Comparison of ENCODE assay signal across 7 cellular contexts in genomic region chr6:125323376-125323775, GRCh38.
"Had no signal": no experiment of that assay in that cellular context is flagged by ENCODE, and none has a peak within 500 bp of the region (broad histone marks: within the 10 kb centered on the region; RNA-seq: fewer than 3 reads in every experiment).

No MANE protein-coding gene starts in this region.

- ATAC-seq: HepG2, K562 had no signal

- H3K27ac ChIP-seq: HL-60, KMS-11 had no signal

- DNase-seq: IMR-90, KBM-7, KG1 had no signal

- H3K4me3 ChIP-seq: K562 had no signal
